22 cellular contexts compared by ENCODE assay signal in the genomic region with DNA sequence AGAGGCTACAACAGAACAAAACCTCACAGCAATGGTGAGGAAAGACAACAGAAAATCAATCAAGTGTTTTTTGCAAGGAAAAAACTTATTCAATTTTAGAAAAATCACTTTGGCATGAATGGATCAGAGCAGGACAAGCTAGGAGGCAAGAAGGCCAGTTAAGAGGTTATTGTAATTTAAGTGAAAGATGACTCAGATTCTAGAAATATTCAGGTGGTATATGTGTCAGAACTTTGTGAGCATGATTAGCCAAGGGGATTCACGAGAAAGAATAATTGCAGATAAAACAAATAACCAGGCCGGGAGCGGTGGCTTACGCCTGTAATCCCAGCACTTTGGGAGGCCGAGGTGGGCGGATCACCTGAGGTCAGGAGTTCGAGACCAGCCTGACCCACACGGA. TPM values are rescaled to one million over a fixed set of nuclear protein-coding genes. Genes with fewer than 3 reads are reported as not detected.
DNase-seq lines count a peak whose midpoint lies in the region; ATAC-seq, FAIRE-seq and TF ChIP-seq lines count a peak whose summit lies in the region.
"Had no signal": no experiment of that assay in that cellular context is flagged by ENCODE, and none has a peak within 500 bp of the region (broad histone marks: within the 10 kb centered on the region; RNA-seq: fewer than 3 reads in every experiment).

No MANE protein-coding gene starts in this region.

- no peak overlapping the region for H4K8ac ChIP-seq in mesendoderm (ENCODE audit: low read depth, low read length)

- WGBS in mesendoderm (ENCODE audit: extremely low coverage, insufficient coverage, low lambda C conversion rate): no CpG with 5 or more reads among the region's 8 CpGs

- no peak overlapping the region for H3K4ac ChIP-seq in mesendoderm (ENCODE audit: low read depth, low read length)

- H3K79me1 ChIP-seq in mesendoderm (ENCODE audit: low read length): no peaks in the 10 kb centered on the region

- CTCF ChIA-PET in activated CD8-positive, alpha-beta T cell treated with anti-CD3 and anti-CD28 coated beads for 36 hours (lab: Charles Lee): interaction anchor here (1.3 to 1.9 kb wide), 2 partner anchors 8 to 13 kb away, joined by 7 to 9 read pairs; partner anchors contain the start of gene GCH1
- CTCF ChIA-PET in activated CD8-positive, alpha-beta T cell treated with anti-CD3 and anti-CD28 coated beads, Interleukin-2, amount 10 ng/mL, durations not matched to agents 7 days and 5 days (lab: Charles Lee): interaction anchor here (1.3 to 6.6 kb wide), 4 partner anchors 8 to 107 kb away, joined by 3 to 42 read pairs (median 16); partner anchors contain the start of gene GCH1
- CTCF ChIA-PET in activated B cell treated with CpG ODN at 0.5 μM for 24 hours (lab: Charles Lee): interaction anchor here (1.4 to 1.8 kb wide), 2 partner anchors 8 to 324 kb away, joined by 4 to 8 read pairs; no protein-coding TSS in a partner anchor

- H2AK5ac ChIP-seq in mesendoderm (ENCODE audit: low read length): no peak overlapping the region

- DNase-seq in activated CD8-positive, alpha-beta T cell treated with anti-CD3 and anti-CD28 coated beads for 36 hours: no peak
- no peak for DNase-seq in activated CD8-positive, alpha-beta T cell treated with anti-CD3 and anti-CD28 coated beads, Interleukin-2, amount 10 ng/mL, durations not matched to agents 7 days and 5 days
- DNase-seq in activated B cell treated with CpG ODN at 0.5 μM for 24 hours (no peak), kidney glomerular epithelial cell (lab: John Stamatoyannopoulos, UW) (peak; percentile 38), SKM-1 treated with dmso at 0.1 percent for 144 hours (lab: John Stamatoyannopoulos, UW; ENCODE audit: unreplicated experiment) (no peak), mesendoderm (no peak), GM12891 (ENCODE audit: insufficient read length, low spot score) (no peak)
- DNase-seq: BE2C; DMS79 treated with DMSO at 0.1 percent for 48 hours; esophagus squamous epithelium; NCI-H524; pancreas; sigmoid colon; stimulated activated CD4-positive, alpha-beta T cell treated with anti-CD3 and anti-CD28 coated beads, Interleukin-15, amount 100 ng/mL, for 24 hours; stimulated activated CD8-positive, alpha-beta memory T cell treated with anti-CD3 and anti-CD28 coated beads, Interleukin-4, amount 100 ng/mL, for 48 hours had no signal

- H2BK120ac ChIP-seq in mesendoderm (ENCODE audit: low read depth, low read length): no peak overlapping the region

- H3K36me3 ChIP-seq in mesendoderm (ENCODE audit: control insufficient read depth, insufficient read depth, low read length): no peaks in the 10 kb centered on the region
- H3K36me3 ChIP-seq: BE2C, esophagus squamous epithelium, pancreas, sigmoid colon had no signal

- H3K4me1 ChIP-seq in mesendoderm (ENCODE audit: control insufficient read depth, low read depth, low read length): no peaks in the 10 kb centered on the region
- H3K4me1 ChIP-seq: A549, pancreas, sigmoid colon had no signal

- FAIRE-seq in GM12891 (lab: Jason Lieb, UNC): no peak
- FAIRE-seq: A549, colon, pancreas had no signal

- H3K27ac ChIP-seq in mesendoderm (ENCODE audit: low read depth, low read length): no peak overlapping the region
- H3K27ac ChIP-seq: A549, pancreas, sigmoid colon, VCaP had no signal

- H3K27me3 Mint-ChIP-seq in activated CD8-positive, alpha-beta T cell treated with anti-CD3 and anti-CD28 coated beads for 36 hours: no peaks in the 10 kb centered on the region
- no peaks in the 10 kb centered on the region for H3K27me3 Mint-ChIP-seq in activated CD8-positive, alpha-beta T cell treated with anti-CD3 and anti-CD28 coated beads, Interleukin-2, amount 10 ng/mL, durations not matched to agents 7 days and 5 days (ENCODE audit: low read depth)
- H3K27me3 Mint-ChIP-seq in activated B cell treated with CpG ODN at 0.5 μM for 24 hours: no peaks in the 10 kb centered on the region

- ATAC-seq in activated CD8-positive, alpha-beta T cell treated with anti-CD3 and anti-CD28 coated beads for 36 hours: peak; percentile 60
- ATAC-seq in activated CD8-positive, alpha-beta T cell treated with anti-CD3 and anti-CD28 coated beads, Interleukin-2, amount 10 ng/mL, durations not matched to agents 7 days and 5 days: no peak
- peak; percentile 45 for ATAC-seq in GM18868 (IDR thresholded peaks at IDR 0.05; ENCODE audit: unreplicated experiment)
- no peak for ATAC-seq in activated B cell treated with CpG ODN at 0.5 μM for 24 hours (ENCODE audit: low read depth)
- ATAC-seq: A549, pancreas had no signal

- intact Hi-C loops in activated CD8-positive, alpha-beta T cell treated with anti-CD3 and anti-CD28 coated beads for 36 hours (cut with micrococcal nuclease): loop anchor here (10.0 kb wide), 1 partner anchor 325 kb away; the partner anchor contains the start of gene SAMD4A
- intact Hi-C loops in activated B cell treated with CpG ODN at 0.5 μM for 24 hours (cut with micrococcal nuclease): loop anchor here (1.0 kb wide), 1 partner anchor 8 kb away; no protein-coding TSS in a partner anchor

- no peak overlapping the region for H2BK5ac ChIP-seq in mesendoderm (ENCODE audit: low read length)

- peak overlapping the region; percentile 34 for H3K27ac Mint-ChIP-seq in activated CD8-positive, alpha-beta T cell treated with anti-CD3 and anti-CD28 coated beads for 36 hours
- no peak overlapping the region for H3K27ac Mint-ChIP-seq in activated CD8-positive, alpha-beta T cell treated with anti-CD3 and anti-CD28 coated beads, Interleukin-2, amount 10 ng/mL, durations not matched to agents 7 days and 5 days
- H3K27ac Mint-ChIP-seq in activated B cell treated with CpG ODN at 0.5 μM for 24 hours: peak overlapping the region; percentile 73
- H3K27ac Mint-ChIP-seq: brain, nephron had no signal

- POLR2A ChIA-PET in activated CD8-positive, alpha-beta T cell treated with anti-CD3 and anti-CD28 coated beads for 36 hours (lab: Charles Lee): no interaction called here
- POLR2A ChIA-PET in activated CD8-positive, alpha-beta T cell treated with anti-CD3 and anti-CD28 coated beads, Interleukin-2, amount 10 ng/mL, durations not matched to agents 7 days and 5 days (lab: Charles Lee): interaction anchor here (0.8 kb wide), 1 partner anchor 12 kb away, joined by 3 read pairs; no protein-coding TSS in a partner anchor
- POLR2A ChIA-PET in activated B cell treated with CpG ODN at 0.5 μM for 24 hours (lab: Charles Lee): interaction anchor here (0.6 to 0.8 kb wide), 2 partner anchors 13 to 27 kb away, joined by 3 to 4 read pairs; partner anchors contain the start of gene GCH1

- no peak overlapping the region for H3K56ac ChIP-seq in mesendoderm (ENCODE audit: low read length)

- H3K4me2 ChIP-seq in mesendoderm (ENCODE audit: low read length): no peak overlapping the region
- H3K4me2 ChIP-seq: A549 had no signal

- H3K4me3 ChIP-seq in mesendoderm (ENCODE audit: low read length): no peak overlapping the region
- H3K4me3 ChIP-seq: A549, esophagus squamous epithelium, pancreas, sigmoid colon had no signal

- TF ChIP-seq POLR2A in GM12891 (IDR thresholded peaks at IDR 0.05; ENCODE audit: low read depth, low read length): no peak

- H3K79me2 ChIP-seq in mesendoderm (ENCODE audit: control insufficient read depth, insufficient read depth, low read length): no peaks in the 10 kb centered on the region

- no peaks in the 10 kb centered on the region for H3K27me3 ChIP-seq in mesendoderm (ENCODE audit: insufficient read depth, low read length, poor library complexity)
- H3K27me3 ChIP-seq: BE2C, esophagus squamous epithelium, pancreas, sigmoid colon had no signal

- H3K9ac ChIP-seq in mesendoderm (ENCODE audit: low read length): no peak overlapping the region

- no peak overlapping the region for H3K23ac ChIP-seq in mesendoderm (ENCODE audit: low read length)

- H3K4me3 Mint-ChIP-seq in activated CD8-positive, alpha-beta T cell treated with anti-CD3 and anti-CD28 coated beads for 36 hours: no peak overlapping the region
- H3K4me3 Mint-ChIP-seq in activated CD8-positive, alpha-beta T cell treated with anti-CD3 and anti-CD28 coated beads, Interleukin-2, amount 10 ng/mL, durations not matched to agents 7 days and 5 days: no peak overlapping the region
- H3K4me3 Mint-ChIP-seq in activated B cell treated with CpG ODN at 0.5 μM for 24 hours: no peak overlapping the region
- H3K4me3 Mint-ChIP-seq: activated T-helper 1 cell treated with anti-CD3 and anti-CD28 coated beads, Interleukin-12 subunit alpha, Interleukin-12 subunit beta, Interleukin-2, Interleukin-4 antibody, amounts not matched to agents 30 ng/mL and 10 ng/mL and 1 ng/mL, durations not matched to agents 14 hours and 24 hours and 36 hours; brain; nephron had no signal

- peaks cover 3% of the 10 kb centered on the region for H3K36me3 Mint-ChIP-seq in activated CD8-positive, alpha-beta T cell treated with anti-CD3 and anti-CD28 coated beads for 36 hours (ENCODE audit: low read depth)
- peaks cover 14% of the 10 kb centered on the region for H3K36me3 Mint-ChIP-seq in activated CD8-positive, alpha-beta T cell treated with anti-CD3 and anti-CD28 coated beads, Interleukin-2, amount 10 ng/mL, durations not matched to agents 7 days and 5 days (ENCODE audit: low read depth)
- H3K36me3 Mint-ChIP-seq in activated B cell treated with CpG ODN at 0.5 μM for 24 hours (ENCODE audit: low read depth): peaks cover 1% of the 10 kb centered on the region
- H3K36me3 Mint-ChIP-seq: brain had no signal

- TF ChIP-seq CTCF in activated CD8-positive, alpha-beta T cell treated with anti-CD3 and anti-CD28 coated beads for 36 hours (IDR thresholded peaks at IDR 0.05): no peak
- TF ChIP-seq CTCF in activated B cell treated with CpG ODN at 0.5 μM for 24 hours (IDR thresholded peaks at IDR 0.05): no peak

- no peak overlapping the region for H3K18ac ChIP-seq in mesendoderm (ENCODE audit: low read length)

- H3K9me3 Mint-ChIP-seq in activated CD8-positive, alpha-beta T cell treated with anti-CD3 and anti-CD28 coated beads for 36 hours: no peaks in the 10 kb centered on the region
- H3K9me3 Mint-ChIP-seq in activated CD8-positive, alpha-beta T cell treated with anti-CD3 and anti-CD28 coated beads, Interleukin-2, amount 10 ng/mL, durations not matched to agents 7 days and 5 days (ENCODE audit: insufficient read depth): no peaks in the 10 kb centered on the region
- no peaks in the 10 kb centered on the region for H3K9me3 Mint-ChIP-seq in activated B cell treated with CpG ODN at 0.5 μM for 24 hours
- H3K9me3 Mint-ChIP-seq: activated T-helper 1 cell treated with anti-CD3 and anti-CD28 coated beads, Interleukin-12 subunit alpha, Interleukin-12 subunit beta, Interleukin-2, Interleukin-4 antibody, amounts not matched to agents 30 ng/mL and 10 ng/mL and 1 ng/mL, durations not matched to agents 14 hours and 24 hours and 36 hours; brain; nephron had no signal

- H2BK15ac ChIP-seq in mesendoderm (replicated peaks; ENCODE audit: low read depth): no peak overlapping the region

- peaks cover 47% of the 10 kb centered on the region for H3K4me1 Mint-ChIP-seq in activated CD8-positive, alpha-beta T cell treated with anti-CD3 and anti-CD28 coated beads for 36 hours (ENCODE audit: low read depth)
- H3K4me1 Mint-ChIP-seq in activated CD8-positive, alpha-beta T cell treated with anti-CD3 and anti-CD28 coated beads, Interleukin-2, amount 10 ng/mL, durations not matched to agents 7 days and 5 days (ENCODE audit: low read depth): peaks cover 43% of the 10 kb centered on the region
- peaks cover 43% of the 10 kb centered on the region for H3K4me1 Mint-ChIP-seq in activated B cell treated with CpG ODN at 0.5 μM for 24 hours

- no peak overlapping the region for H4K5ac ChIP-seq in mesendoderm (ENCODE audit: low read length)

RNA-seq across cellular contexts. Expression of gene GCH1, which starts 12.7 kb away (rescaled TPM):
- total RNA-seq in activated CD8-positive, alpha-beta T cell treated with anti-CD3 and anti-CD28 coated beads for 36 hours: 10 to 100 TPM; 35.4 to 38.1 TPM
- 10 to 100 TPM; 51.4 to 52.3 TPM for total RNA-seq in activated CD8-positive, alpha-beta T cell treated with anti-CD3 and anti-CD28 coated beads, Interleukin-2, amount 10 ng/mL, durations not matched to agents 7 days and 5 days
- 15.5 and 17.2 TPM in 2 replicates for total RNA-seq in activated B cell treated with CpG ODN at 0.5 μM for 24 hours
- 7.2 TPM for polyA plus RNA-seq in mesendoderm (2013, experiment 1 of 2)
- polyA plus RNA-seq in mesendoderm (2013, experiment 2 of 2): 8.2 TPM
- polyA plus RNA-seq in GM12891 (2012; ENCODE audit: low read depth, missing spikeins): 13.7 TPM

Comparison
In these comparisons a context has a peak if more than half of its experiments do, and no peak if none do; other contexts are left out.
1. ATAC-seq: peak in activated CD8-positive, alpha-beta T cell treated with anti-CD3 and anti-CD28 coated beads for 36 hours (single experiment) and GM18868 (single experiment); none in activated CD8-positive, alpha-beta T cell treated with anti-CD3 and anti-CD28 coated beads, Interleukin-2, amount 10 ng/mL, durations not matched to agents 7 days and 5 days (single experiment) and activated B cell treated with CpG ODN at 0.5 μM for 24 hours (single experiment).